21 cellular contexts compared by ENCODE assay signal in genomic region chr2:15307526-15307925, GRCh38.
"Had no signal": no experiment of that assay in that cellular context is flagged by ENCODE, and none has a peak within 500 bp of the region (broad histone marks: within the 10 kb centered on the region; RNA-seq: fewer than 3 reads in every experiment).

No MANE protein-coding gene starts in this region.

- H3K27ac ChIP-seq: ascending aorta, neural progenitor cell, right atrium auricular region, stomach, thoracic aorta, upper lobe of right lung had no signal

- DNase-seq: activated CD4-positive, alpha-beta T cell treated with anti-CD3 and anti-CD28 coated beads, Interleukin-2, amount 10 ng/mL, durations not matched to agents 24 days and 14 days; activated CD8-positive, alpha-beta T cell treated with anti-CD3 and anti-CD28 coated beads, Interleukin-2, amount 10 ng/mL, durations not matched to agents 7 days and 5 days; activated naive CD4-positive, alpha-beta T cell treated with anti-CD3 and anti-CD28 coated beads, Interleukin-2, amount 10 ng/mL, durations not matched to agents 7 days and 5 days; activated naive CD8-positive, alpha-beta T cell treated with anti-CD3 and anti-CD28 coated beads, Interleukin-2, amount 50 U/mL, for 24 hours; activated T-cell treated with anti-CD3 and anti-CD28 coated beads, Interleukin-2, amount 50 U/mL, for 24 hours; cerebellar nuclear complex; effector CD4-positive, alpha-beta T cell; foreskin fibroblast; mesendoderm; naive thymus-derived CD4-positive, alpha-beta T cell; small intestine; stimulated activated CD4-positive, alpha-beta T cell treated with anti-CD3 and anti-CD28 coated beads, Interleukin-15, amount 100 ng/mL, for 24 hours; stimulated activated CD4-positive, alpha-beta T cell treated with anti-CD3 and anti-CD28 coated beads, Interleukin-4, amount 100 ng/mL, for 1 hour; stomach; T1000; upper lobe of right lung had no signal

- H3K27me3 ChIP-seq: ascending aorta, neural progenitor cell, right atrium auricular region, stomach, upper lobe of right lung had no signal

- H3K36me3 ChIP-seq: neural progenitor cell, right atrium auricular region had no signal

- H3K9ac ChIP-seq: neural progenitor cell had no signal

- H2AFZ ChIP-seq: neural progenitor cell had no signal

- H3K4me3 ChIP-seq: ascending aorta, neural progenitor cell, right atrium auricular region, stomach, thoracic aorta, upper lobe of right lung had no signal

- H3K4me1 ChIP-seq: ascending aorta, neural progenitor cell, right atrium auricular region, stomach, upper lobe of right lung had no signal

- ATAC-seq: activated CD8-positive, alpha-beta T cell treated with anti-CD3 and anti-CD28 coated beads, Interleukin-2, amount 10 ng/mL, durations not matched to agents 7 days and 5 days; activated naive CD8-positive, alpha-beta T cell treated with anti-CD3 and anti-CD28 coated beads, Interleukin-2, amount 50 U/mL, for 24 hours; esophagus mucosa; naive thymus-derived CD4-positive, alpha-beta T cell; upper lobe of right lung had no signal

- H3K9me3 ChIP-seq: ascending aorta, right atrium auricular region, stomach, thoracic aorta, upper lobe of right lung had no signal

- H3K4me2 ChIP-seq: neural progenitor cell had no signal

- FAIRE-seq: small intestine had no signal
